In the genomic region with DNA sequence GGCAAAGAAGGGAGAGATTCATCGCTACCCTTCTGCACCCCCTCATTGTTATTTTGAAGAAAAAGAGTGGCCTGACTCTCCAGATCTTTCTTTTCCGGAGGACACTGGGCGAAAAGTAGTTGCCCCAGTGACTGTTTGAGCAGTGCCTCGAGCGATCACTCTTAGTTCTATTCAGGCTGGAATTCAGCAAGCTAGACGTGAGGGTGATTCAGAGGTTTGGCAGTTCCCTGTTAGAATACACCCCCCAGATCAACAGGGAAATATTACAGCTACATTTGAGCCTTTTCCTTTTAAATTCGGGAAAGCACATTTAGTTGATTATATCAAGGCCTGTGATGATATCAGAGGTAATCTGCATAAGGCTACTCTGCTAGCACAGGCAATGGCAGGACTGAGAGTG, we compare ENCODE assay signal across 7 cellular contexts. TPM values are rescaled to one million over a fixed set of nuclear protein-coding genes. Genes with fewer than 3 reads are reported as not detected.
DNase-seq lines count a peak whose midpoint lies in the region; FAIRE-seq and TF ChIP-seq lines count a peak whose summit lies in the region.
"Not testable (repeated sequence)": the region's sequence is repeated elsewhere in the genome, so short reads cannot be mapped to it uniquely, and the experiment has no call there.

No MANE protein-coding gene starts in this region.

- not testable (repeated sequence) for TF ChIP-seq CTCF in coronary artery (IDR thresholded peaks at IDR 0.05); fibroblast of the aortic adventitia (IDR thresholded peaks at IDR 0.05; ENCODE audit: insufficient read depth, low read length); osteocyte (IDR thresholded peaks at IDR 0.05)

- FAIRE-seq in RCC 7860 (lab: Jason Lieb, UNC), result not testable (repeated sequence)

- peak overlapping the region; percentile 79 for H3K27ac Mint-ChIP-seq in osteocyte (ENCODE audit: unreplicated experiment)

- H3K27me3 Mint-ChIP-seq in osteocyte (ENCODE audit: unreplicated experiment), result not testable (repeated sequence)

- DNase-seq in EH (ENCODE audit: low read depth), result peak; percentile 39
- DNase-seq in HS-5 (ENCODE audit: low read depth), result peak; percentile 41
- DNase-seq in RCC 7860 (ENCODE audit: low spot score), result peak; percentile 32
- peak; percentile 22 for DNase-seq in amniotic epithelial cell (ENCODE audit: low read depth)
- DNase-seq in coronary artery (ENCODE audit: low spot score); osteocyte (ENCODE audit: extremely low spot score, unreplicated experiment): not testable (repeated sequence)
- peak; percentile 55 for DNase-seq in fibroblast of the aortic adventitia (ENCODE audit: low read depth)

- peak overlapping the region; percentile 1 for H3K4me3 Mint-ChIP-seq in osteocyte (ENCODE audit: unreplicated experiment)

- peak overlapping the region; percentile 7 for H3K4me3 ChIP-seq in coronary artery
- H3K4me3 ChIP-seq in fibroblast of the aortic adventitia (ENCODE audit: low read depth, low read length), result not testable (repeated sequence)

- H3K36me3 Mint-ChIP-seq in osteocyte (ENCODE audit: unreplicated experiment), result not testable (repeated sequence)

- peaks cover 14% of the 10 kb centered on the region for H3K4me1 Mint-ChIP-seq in osteocyte (ENCODE audit: unreplicated experiment)

- H3K27ac ChIP-seq in coronary artery, result peak overlapping the region; percentile 46 to 50

- peaks cover 19% of the 10 kb centered on the region for H3K9me3 Mint-ChIP-seq in osteocyte (ENCODE audit: unreplicated experiment)

RNA-seq across cellular contexts. Expression of gene MRPS30, which starts 19.4 kb away (rescaled TPM):
- total RNA-seq in fibroblast of the aortic adventitia (ENCODE audit: low replicate concordance), result 78.6 and 78.9 TPM in 2 replicates
- total RNA-seq in osteocyte, result 35.3 and 40.2 TPM in 2 replicates
